Comparison of ENCODE assay signal across 2 cellular contexts in genomic region chr9:83441390-83441789, GRCh38.
TF ChIP-seq lines count a peak whose summit lies in the region.

No MANE protein-coding gene starts in this region.

TF ChIP-seq in SK-N-SH, 30 proteins besides CTCF, POLR2A, EP300 and RAD21 (continued from another document):
- TF ChIP-seq SIN3A (IDR thresholded peaks at IDR 0.05; ENCODE audit: borderline replicate concordance, low read depth, low read length) (no peak), NRF1 (IDR thresholded peaks at IDR 0.05; ENCODE audit: low read depth, low read length) (no peak), GABPA (IDR thresholded peaks at IDR 0.05; ENCODE audit: low read depth) (no peak), MEF2A (IDR thresholded peaks at IDR 0.05; ENCODE audit: borderline replicate concordance, low read depth) (no peak), RFX5 (IDR thresholded peaks at IDR 0.05; ENCODE audit: low read length) (no peak), TEAD4 (IDR thresholded peaks at IDR 0.05; ENCODE audit: borderline replicate concordance, insufficient read depth) (no peak), EZH2phosphoT487 (IDR thresholded peaks at IDR 0.05; ENCODE audit: borderline replicate concordance, low read depth) (no peak), CHD2 (IDR thresholded peaks at IDR 0.05; ENCODE audit: low read length, partially characterized antibody) (no peak)

TF ChIP-seq in SK-N-SH treated with all-trans-retinoic acid at 6 μM for 48 hours, 23 proteins besides CTCF, POLR2A, EP300 and RAD21 (continued from another document):
- no peak for TF ChIP-seq PATZ1 (CRISPR knock-in tag; IDR thresholded peaks at IDR 0.05; ENCODE audit: borderline replicate concordance)
- no peak for TF ChIP-seq ESRRG (CRISPR knock-in tag; IDR thresholded peaks at IDR 0.05)
- TF ChIP-seq ARNTL (CRISPR knock-in tag; IDR thresholded peaks at IDR 0.05; ENCODE audit: borderline replicate concordance, low read depth), result no peak
- TF ChIP-seq, protein P1, sequence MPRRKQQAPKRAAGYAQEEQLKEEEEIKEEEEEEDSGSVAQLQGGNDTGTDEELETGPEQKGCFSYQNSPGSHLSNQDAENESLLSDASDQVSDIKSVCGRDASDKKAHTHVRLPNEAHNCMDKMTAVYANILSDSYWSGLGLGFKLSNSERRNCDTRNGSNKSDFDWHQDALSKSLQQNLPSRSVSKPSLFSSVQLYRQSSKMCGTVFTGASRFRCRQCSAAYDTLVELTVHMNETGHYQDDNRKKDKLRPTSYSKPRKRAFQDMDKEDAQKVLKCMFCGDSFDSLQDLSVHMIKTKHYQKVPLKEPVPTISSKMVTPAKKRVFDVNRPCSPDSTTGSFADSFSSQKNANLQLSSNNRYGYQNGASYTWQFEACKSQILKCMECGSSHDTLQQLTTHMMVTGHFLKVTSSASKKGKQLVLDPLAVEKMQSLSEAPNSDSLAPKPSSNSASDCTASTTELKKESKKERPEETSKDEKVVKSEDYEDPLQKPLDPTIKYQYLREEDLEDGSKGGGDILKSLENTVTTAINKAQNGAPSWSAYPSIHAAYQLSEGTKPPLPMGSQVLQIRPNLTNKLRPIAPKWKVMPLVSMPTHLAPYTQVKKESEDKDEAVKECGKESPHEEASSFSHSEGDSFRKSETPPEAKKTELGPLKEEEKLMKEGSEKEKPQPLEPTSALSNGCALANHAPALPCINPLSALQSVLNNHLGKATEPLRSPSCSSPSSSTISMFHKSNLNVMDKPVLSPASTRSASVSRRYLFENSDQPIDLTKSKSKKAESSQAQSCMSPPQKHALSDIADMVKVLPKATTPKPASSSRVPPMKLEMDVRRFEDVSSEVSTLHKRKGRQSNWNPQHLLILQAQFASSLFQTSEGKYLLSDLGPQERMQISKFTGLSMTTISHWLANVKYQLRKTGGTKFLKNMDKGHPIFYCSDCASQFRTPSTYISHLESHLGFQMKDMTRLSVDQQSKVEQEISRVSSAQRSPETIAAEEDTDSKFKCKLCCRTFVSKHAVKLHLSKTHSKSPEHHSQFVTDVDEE (CRISPR knock-in tag; IDR thresholded peaks at IDR 0.05), result no peak
- no peak for TF ChIP-seq PPARA (CRISPR knock-in tag; IDR thresholded peaks at IDR 0.05; ENCODE audit: borderline replicate concordance)
- no peak for TF ChIP-seq CSRNP3 (CRISPR knock-in tag; IDR thresholded peaks at IDR 0.05)
- TF ChIP-seq SNAI2 (CRISPR knock-in tag; IDR thresholded peaks at IDR 0.05), result no peak
- TF ChIP-seq TOX (CRISPR knock-in tag; IDR thresholded peaks at IDR 0.05; ENCODE audit: borderline replicate concordance), result no peak
